ENCODE assay signal across 20 cellular contexts in the genomic region with DNA sequence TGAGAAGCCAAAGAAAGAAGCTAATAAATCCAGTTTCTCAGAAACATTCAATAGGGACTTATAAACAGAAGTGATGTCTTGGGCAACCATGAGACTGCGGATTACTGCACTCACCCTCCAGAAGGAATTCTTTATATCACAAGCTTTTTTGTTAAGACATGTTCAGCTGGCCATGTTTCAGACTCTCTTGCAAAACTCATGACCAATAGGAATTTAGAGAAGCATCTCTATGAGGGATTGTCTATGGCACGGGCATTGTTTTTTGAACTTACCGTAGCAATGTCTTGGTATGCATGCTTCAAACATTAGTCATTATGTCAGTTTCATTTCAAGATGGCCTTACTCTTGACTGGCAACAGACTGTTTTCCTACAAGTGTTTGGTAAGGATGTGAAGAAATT.
"Had no signal": no experiment of that assay in that cellular context is flagged by ENCODE, and none has a peak within 500 bp of the region (broad histone marks: within the 10 kb centered on the region; RNA-seq: fewer than 3 reads in every experiment).

No MANE protein-coding gene starts in this region.

- H3K4me1 ChIP-seq: colonic mucosa, esophagus muscularis mucosa, gastroesophageal sphincter, testis, tibial nerve, upper lobe of right lung, vagina had no signal

- H3K4me2 ChIP-seq: hepatocyte had no signal

- H3K4me3 ChIP-seq: colonic mucosa, esophagus muscularis mucosa, gastroesophageal sphincter, hepatocyte, mucosa of descending colon, skin epidermis, testis, tibial nerve, upper lobe of right lung, vagina had no signal

- DNase-seq: colonic mucosa; effector CD4-positive, alpha-beta T cell; kidney glomerular epithelial cell; mucosa of descending colon; naive thymus-derived CD8-positive, alpha-beta T cell; posterior cingulate gyrus; stimulated activated CD4-positive, alpha-beta T cell treated with anti-CD3 and anti-CD28 coated beads, Interleukin-2, amount 100 ng/mL, for 24 hours; stimulated activated CD4-positive, alpha-beta T cell treated with anti-CD3 and anti-CD28 coated beads, Interleukin-4, amount 100 ng/mL, for 4 hours; stimulated activated naive B cell treated with anti-CD40 and anti-IgM and Interleukin-4, amounts not matched to agents 10 μg/mL and 1 μg/mL and 100 μg/mL, for 72 hours; stimulated activated naive CD8-positive, alpha-beta T cell treated with anti-CD3 and anti-CD28 coated beads, Interleukin-15, amount 100 ng/mL, for 72 hours; testis; upper lobe of right lung had no signal

- H3K36me3 ChIP-seq: colonic mucosa, esophagus muscularis mucosa, gastroesophageal sphincter, neutrophil, tibial nerve, upper lobe of right lung, vagina had no signal

- H3K27me3 ChIP-seq: colonic mucosa, esophagus muscularis mucosa, gastroesophageal sphincter, hepatocyte, neutrophil, testis, tibial nerve, upper lobe of right lung, vagina had no signal

- H3K9me3 ChIP-seq: colonic mucosa, testis had no signal

- ATAC-seq: gastroesophageal sphincter; mucosa of descending colon; naive thymus-derived CD8-positive, alpha-beta T cell; sciatic nerve; stimulated activated naive B cell treated with anti-CD40 and anti-IgM and Interleukin-4, amounts not matched to agents 10 μg/mL and 1 μg/mL and 100 μg/mL, for 72 hours; stimulated activated naive CD8-positive, alpha-beta T cell treated with anti-CD3 and anti-CD28 coated beads, Interleukin-15, amount 100 ng/mL, for 72 hours; upper lobe of right lung had no signal

- H3K27ac ChIP-seq: colonic mucosa, esophagus muscularis mucosa, gastroesophageal sphincter, hepatocyte, neutrophil, skin epidermis, testis, tibial nerve, upper lobe of right lung, vagina had no signal

- H2AFZ ChIP-seq: hepatocyte had no signal

- H3K79me2 ChIP-seq: hepatocyte had no signal
